9 cellular contexts compared by ENCODE assay signal in genomic region chr22:22855617-22856308, GRCh38. TPM values are rescaled to one million over a fixed set of nuclear protein-coding genes. Genes with fewer than 3 reads are reported as not detected.
A peak's percentile ranks its signal among the peaks of the same experiment; 100 is the strongest.
DNase-seq lines count a peak whose midpoint lies in the region; ATAC-seq and TF ChIP-seq lines count a peak whose summit lies in the region.
"Had no signal": no experiment of that assay in that cellular context is flagged by ENCODE, and none has a peak within 500 bp of the region (broad histone marks: within the 10 kb centered on the region; RNA-seq: fewer than 3 reads in every experiment).

No MANE protein-coding gene starts in this region.

- ATAC-seq in HG03108 (IDR thresholded peaks at IDR 0.05; ENCODE audit: unreplicated experiment) = no peak
- no peak for ATAC-seq in HG02678 (IDR thresholded peaks at IDR 0.05; ENCODE audit: unreplicated experiment)

- no peak overlapping the region for H3K27ac ChIP-seq in spleen

- peak; percentile 40 for TF ChIP-seq CTCF in epithelial cell of esophagus (IDR thresholded peaks at IDR 0.05; ENCODE audit: insufficient read depth, low read depth, low read length, missing control alignments)
- peak in 10 of 11 experiments; percentile 6 to 73 (median 50) for TF ChIP-seq CTCF in spleen (IDR thresholded peaks at IDR 0.05 in 8 of 11, conservative IDR thresholded peaks at IDR 0.05 in 3 of 11)

- TF ChIP-seq POLR2A in spleen (IDR thresholded peaks at IDR 0.05) = no peak

- no peak overlapping the region for H3K4me3 ChIP-seq in epithelial cell of esophagus (ENCODE audit: low read length)
- H3K4me3 ChIP-seq in spleen = no peak overlapping the region

- H3K27ac Mint-ChIP-seq in activated CD4-positive, alpha-beta T cell treated with anti-CD3 and anti-CD28 coated beads, Interleukin-2, amount 10 ng/mL, durations not matched to agents 24 days and 14 days = no peak overlapping the region

- intact Hi-C loops in activated CD4-positive, alpha-beta T cell treated with anti-CD3 and anti-CD28 coated beads, Interleukin-2, amount 10 ng/mL, durations not matched to agents 24 days and 14 days (cut with micrococcal nuclease) = loop anchor here (1.0 kb wide), 1 partner anchor 22 kb away; no protein-coding TSS in a partner anchor
- intact Hi-C loops in spleen (cut with DNase I; ENCODE audit: low total_unique reads) = no loop called here

- 56 to 80% (median 63%) methylated on average over 1 to 5 of the region's 5 CpGs for WGBS in spleen, 5 donors

- no peaks in the 10 kb centered on the region for H3K9me3 ChIP-seq in spleen

- peaks cover 0 to 17% (median 0%) of the 10 kb centered on the region in 6 donors for H3K4me1 ChIP-seq in spleen

- no peak overlapping the region for H3K4me3 Mint-ChIP-seq in activated CD4-positive, alpha-beta T cell treated with anti-CD3 and anti-CD28 coated beads, Interleukin-2, amount 10 ng/mL, durations not matched to agents 24 days and 14 days

- H3K36me3 Mint-ChIP-seq in activated CD4-positive, alpha-beta T cell treated with anti-CD3 and anti-CD28 coated beads, Interleukin-2, amount 10 ng/mL, durations not matched to agents 24 days and 14 days (ENCODE audit: low read depth) = no peaks in the 10 kb centered on the region

- no peaks in the 10 kb centered on the region for H3K36me3 ChIP-seq in spleen

- no peaks in the 10 kb centered on the region for H3K4me1 Mint-ChIP-seq in activated CD4-positive, alpha-beta T cell treated with anti-CD3 and anti-CD28 coated beads, Interleukin-2, amount 10 ng/mL, durations not matched to agents 24 days and 14 days

- no peaks in the 10 kb centered on the region for H3K9me3 Mint-ChIP-seq in activated CD4-positive, alpha-beta T cell treated with anti-CD3 and anti-CD28 coated beads, Interleukin-2, amount 10 ng/mL, durations not matched to agents 24 days and 14 days

- H3K27me3 ChIP-seq in spleen (replicated peaks in 1 of 7) = peaks cover 0 to 20% (median 0%) of the 10 kb centered on the region in 7 donors

- peak; percentile 82 for DNase-seq in activated CD4-positive, alpha-beta T cell treated with anti-CD3 and anti-CD28 coated beads, Interleukin-2, amount 10 ng/mL, durations not matched to agents 24 days and 14 days
- no peak for DNase-seq in activated CD4-positive, alpha-beta T cell treated with anti-CD3 and anti-CD28 coated beads, Interleukin-2, amount 50 U/mL, for 4 hours
- DNase-seq in RPMI7951 (ENCODE audit: low read depth) = peak; percentile 10
- no peak for DNase-seq in epithelial cell of esophagus (ENCODE audit: low read depth)
- no peak for DNase-seq in spleen
- DNase-seq in NCI-H69 (lab: John Stamatoyannopoulos, UW) = no peak

- H3K27me3 Mint-ChIP-seq in activated CD4-positive, alpha-beta T cell treated with anti-CD3 and anti-CD28 coated beads, Interleukin-2, amount 10 ng/mL, durations not matched to agents 24 days and 14 days = peaks cover 52% of the 10 kb centered on the region

RNA-seq across cellular contexts. Expression of gene IGLL5, which starts 31.9 kb away (rescaled TPM):
- total RNA-seq in activated CD4-positive, alpha-beta T cell treated with anti-CD3 and anti-CD28 coated beads, Interleukin-2, amount 10 ng/mL, durations not matched to agents 24 days and 14 days = not detected in 2 replicates
- not detected in 2 replicates for total RNA-seq in RPMI7951 (2014; rRNA removed; shearing (Covaris generic))
- 100 to 1,000 TPM in 5 of 7 donors, 10 to 100 TPM in 2; 55.9 to 720 (median 130) TPM for total RNA-seq in spleen
- polyA plus RNA-seq in spleen = 100 to 1,000 TPM in 1 of 3 donors, 10 to 100 TPM in 2; 80.3 to 201 (median 93.0) TPM
- total RNA-seq: activated CD8-positive, alpha-beta memory T cell treated with anti-CD3 and anti-CD28 coated beads for 36 hours had no signal

Comparison
In these comparisons a context has a peak if more than half of its experiments do, and no peak if none do; other contexts are left out.
1. DNase-seq: peak in activated CD4-positive, alpha-beta T cell treated with anti-CD3 and anti-CD28 coated beads, Interleukin-2, amount 10 ng/mL, durations not matched to agents 24 days and 14 days (single experiment) and RPMI7951 (single experiment); none in activated CD4-positive, alpha-beta T cell treated with anti-CD3 and anti-CD28 coated beads, Interleukin-2, amount 50 U/mL, for 4 hours (0 of 2), epithelial cell of esophagus (single experiment), spleen (single experiment) and NCI-H69 (single experiment).
2. RNA of gene IGLL5, which starts 31.9 kb away (total RNA-seq): 55.9 to 720 TPM in spleen; not detected in activated CD4-positive, alpha-beta T cell treated with anti-CD3 and anti-CD28 coated beads, Interleukin-2, amount 10 ng/mL, durations not matched to agents 24 days and 14 days and not detected in RPMI7951; every median in the first group is over 10 times any median in the second.